1 cellular context compared by ENCODE assay signal in genomic region chr2:112923237-112923966, GRCh38.
TF ChIP-seq lines count a peak whose summit lies in the region.

No MANE protein-coding gene starts in this region.

TF ChIP-seq in WTC11, 78 proteins besides CTCF, POLR2A, EP300 and RAD21 (continued from another document):
- no peak for TF ChIP-seq FOXP4 (CRISPR knock-in tag; IDR thresholded peaks at IDR 0.05)
TF ChIP-seq in WTC11: peak in this region for 0.
